In the genomic region with DNA sequence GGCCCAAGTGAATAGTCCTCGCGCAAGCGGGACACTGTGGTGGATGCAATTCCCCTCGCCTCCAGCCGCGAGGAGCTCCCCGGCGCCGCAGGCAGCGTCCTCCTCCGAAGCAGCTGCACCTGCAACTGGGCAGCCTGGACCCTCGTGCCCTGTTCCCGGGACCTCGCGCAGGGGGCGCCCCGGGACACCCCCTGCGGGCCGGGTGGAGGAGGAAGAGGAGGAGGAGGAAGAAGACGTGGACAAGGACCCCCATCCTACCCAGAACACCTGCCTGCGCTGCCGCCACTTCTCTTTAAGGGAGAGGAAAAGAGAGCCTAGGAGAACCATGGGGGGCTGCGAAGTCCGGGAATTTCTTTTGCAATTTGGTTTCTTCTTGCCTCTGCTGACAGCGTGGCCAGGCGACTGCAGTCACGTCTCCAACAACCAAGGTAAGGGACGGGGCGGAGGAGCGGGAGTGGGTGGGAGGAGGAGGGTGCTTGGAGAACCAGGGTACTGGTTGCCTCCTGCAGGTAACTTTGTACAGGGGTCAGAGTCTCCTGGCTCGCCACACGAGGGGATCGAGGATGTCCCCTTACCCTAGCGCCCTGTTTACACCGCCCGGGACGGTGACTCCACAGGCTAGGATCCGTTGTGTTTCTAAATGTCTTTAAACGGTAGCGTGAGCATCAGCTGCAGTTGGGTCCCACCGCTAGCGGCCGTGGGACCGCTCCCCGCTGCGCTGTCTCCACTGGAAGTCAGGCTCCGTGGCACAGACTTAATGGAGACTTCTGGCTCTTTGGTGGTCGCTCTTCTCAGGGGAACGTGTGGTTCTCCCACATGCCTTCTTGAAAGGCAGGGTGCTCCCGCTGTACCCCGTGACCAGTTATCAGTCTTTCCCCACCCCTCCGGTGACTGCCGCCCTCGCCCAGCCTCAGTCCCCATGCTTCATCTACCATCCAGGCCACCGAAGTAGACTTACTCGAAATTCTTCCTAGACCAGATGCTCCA, we compare ENCODE assay signal across 8 cellular contexts. TPM values are rescaled to one million over a fixed set of nuclear protein-coding genes. Genes with fewer than 3 reads are reported as not detected.
DNase-seq lines count a peak whose midpoint lies in the region; ATAC-seq lines count a peak whose summit lies in the region.

EPHA6 (plus strand) TSS at position 14 of the 987 bp plus-strand sequence.

- no peak within 1 kb of the TSS for H3K27ac ChIP-seq in subcutaneous abdominal adipose tissue (ENCODE audit: low read depth, low read length)

- H3K9me3 Mint-ChIP-seq in activated T-cell treated with anti-CD3 and anti-CD28 coated beads, Interleukin-2, amount 50 U/mL, for 4 hours = no peaks in the 10 kb centered on the region

- ATAC-seq in activated T-cell treated with anti-CD3 and anti-CD28 coated beads, Interleukin-2, amount 50 U/mL, for 4 hours = no peak
- ATAC-seq in GM18907 (IDR thresholded peaks at IDR 0.05; ENCODE audit: unreplicated experiment) = no peak

- no peaks in the 10 kb centered on the region for H3K36me3 Mint-ChIP-seq in activated T-cell treated with anti-CD3 and anti-CD28 coated beads, Interleukin-2, amount 50 U/mL, for 4 hours (ENCODE audit: insufficient read depth)

- peak within 1 kb of the TSS in 2 of 5 donors; percentile 3 to 35 for H3K9ac ChIP-seq in subcutaneous abdominal adipose tissue (ENCODE audit: low read length in 5 of 5)

- peaks cover 0 to 15% (median 9%) of the 10 kb centered on the region in 5 donors for H3K27me3 ChIP-seq in subcutaneous abdominal adipose tissue (ENCODE audit: control insufficient read depth in 5 of 5, insufficient read depth in 4 of 5, low read length in 5 of 5)

- H3K9me3 ChIP-seq in subcutaneous abdominal adipose tissue (ENCODE audit: control insufficient read depth in 5 of 5, low read length in 5 of 5) = no peaks in the 10 kb centered on the region

- H3K4me1 Mint-ChIP-seq in activated T-cell treated with anti-CD3 and anti-CD28 coated beads, Interleukin-2, amount 50 U/mL, for 4 hours (ENCODE audit: low read depth) = peaks cover 9% of the 10 kb centered on the region

- peaks cover 29% of the 10 kb centered on the region for H3K27me3 Mint-ChIP-seq in activated T-cell treated with anti-CD3 and anti-CD28 coated beads, Interleukin-2, amount 50 U/mL, for 4 hours (ENCODE audit: low read depth)

- no peaks in the 10 kb centered on the region for H3K36me3 ChIP-seq in subcutaneous abdominal adipose tissue (ENCODE audit: control insufficient read depth in 5 of 5, insufficient read depth in 5 of 5, low read length in 5 of 5)

- H3K4me3 Mint-ChIP-seq in activated T-cell treated with anti-CD3 and anti-CD28 coated beads, Interleukin-2, amount 50 U/mL, for 4 hours = peak within 1 kb of the TSS; percentile 43

- peak within 1 kb of the TSS in 4 of 5 donors; percentile 58 to 73 (median 65) for H3K4me3 ChIP-seq in subcutaneous abdominal adipose tissue (ENCODE audit: low read depth in 1 of 5, low read length in 5 of 5)

- peaks cover 4 to 26% (median 25%) of the 10 kb centered on the region in 5 donors for H3K4me1 ChIP-seq in subcutaneous abdominal adipose tissue (ENCODE audit: control insufficient read depth in 5 of 5, insufficient read depth in 5 of 5, low read length in 5 of 5)

- DNase-seq in activated T-cell treated with anti-CD3 and anti-CD28 coated beads, Interleukin-2, amount 50 U/mL, for 4 hours = no peak
- no peak for DNase-seq in activated T-cell treated with anti-CD3 and anti-CD28 coated beads, Interleukin-2, amount 50 U/mL, for 48 hours
- peak; percentile 29 for DNase-seq in amniotic epithelial cell (ENCODE audit: low read depth)
- DNase-seq in iPS-NIHi7 (ENCODE audit: extremely low spot score) = peak; percentile 12
- DNase-seq in OCI-M1 (lab: John Stamatoyannopoulos, UW) = no peak
- no peak for DNase-seq in stimulated activated CD4-positive, alpha-beta T cell treated with anti-CD3 and anti-CD28 coated beads, Interleukin-1b, Interleukin-23, amount 100 ng/mL, for 48 hours

RNA-seq across cellular contexts. Expression of gene EPHA6, which starts in this region (rescaled TPM):
- not detected for total RNA-seq in activated T-cell treated with anti-CD3 and anti-CD28 coated beads, Interleukin-2, amount 50 U/mL, for 4 hours

Comparison
In these comparisons a context has a peak if more than half of its experiments do, and no peak if none do; other contexts are left out.
1. DNase-seq: peak in amniotic epithelial cell (single experiment) and iPS-NIHi7 (single experiment); none in activated T-cell treated with anti-CD3 and anti-CD28 coated beads, Interleukin-2, amount 50 U/mL, for 4 hours (single experiment), activated T-cell treated with anti-CD3 and anti-CD28 coated beads, Interleukin-2, amount 50 U/mL, for 48 hours (0 of 2), OCI-M1 (single experiment) and stimulated activated CD4-positive, alpha-beta T cell treated with anti-CD3 and anti-CD28 coated beads, Interleukin-1b, Interleukin-23, amount 100 ng/mL, for 48 hours (single experiment).